18 cellular contexts compared by ENCODE assay signal in genomic region chr2:201936817-201937216, GRCh38.
A peak's percentile ranks its signal among the peaks of the same experiment; 100 is the strongest.
DNase-seq lines count a peak whose midpoint lies in the region; ATAC-seq and TF ChIP-seq lines count a peak whose summit lies in the region.
"Had no signal": no experiment of that assay in that cellular context is flagged by ENCODE, and none has a peak within 500 bp of the region (broad histone marks: within the 10 kb centered on the region; RNA-seq: fewer than 3 reads in every experiment).

No MANE protein-coding gene starts in this region.

- H3K36me3 Mint-ChIP-seq in Caco-2 (ENCODE audit: insufficient read depth, unreplicated experiment): no peaks in the 10 kb centered on the region
- H3K36me3 Mint-ChIP-seq: CD14-positive monocyte had no signal

- POLR2A ChIA-PET in Caco-2 (lab: Charles Lee): no interaction called here

- H3K27ac Mint-ChIP-seq in Caco-2 (ENCODE audit: unreplicated experiment): peak overlapping the region; percentile 85
- H3K27ac Mint-ChIP-seq: HFFc6 had no signal

- H3K27me3 ChIP-seq in Caco-2 (replicated peaks; ENCODE audit: control insufficient read depth, insufficient read depth, low read length): no peaks in the 10 kb centered on the region

- no peak overlapping the region for H3K4me3 Mint-ChIP-seq in Caco-2 (ENCODE audit: unreplicated experiment)
- H3K4me3 Mint-ChIP-seq: CD14-positive monocyte, HFFc6 had no signal

- no TSS peak for BruUV-seq in Caco-2 (replicated peaks; lab: Mats Ljungman, UMichigan)

- H3K9me3 Mint-ChIP-seq in Caco-2 (ENCODE audit: unreplicated experiment): peaks cover 13% of the 10 kb centered on the region

- peaks cover 20% of the 10 kb centered on the region for H3K4me1 Mint-ChIP-seq in Caco-2 (ENCODE audit: low read depth, unreplicated experiment)
- H3K4me1 Mint-ChIP-seq: CD14-positive monocyte had no signal

- intact Hi-C loops in Caco-2 (cut with micrococcal nuclease; ENCODE audit: unreplicated experiment): loop anchor here (2.0 kb wide), 1 partner anchor 14 kb away; no protein-coding TSS in a partner anchor

- ATAC-seq in esophagus mucosa (peak; percentile 38), HG02798 (IDR thresholded peaks at IDR 0.05; ENCODE audit: poor library complexity, unreplicated experiment) (no peak), GM21447 (IDR thresholded peaks at IDR 0.05; ENCODE audit: unreplicated experiment) (no peak)
- ATAC-seq: PC-3 had no signal

- H3K27me3 Mint-ChIP-seq in Caco-2 (ENCODE audit: insufficient read depth, unreplicated experiment): no peaks in the 10 kb centered on the region

- no peaks in the 10 kb centered on the region for H3K36me3 ChIP-seq in Caco-2 (ENCODE audit: control insufficient read depth, insufficient read depth, low read length)

- no peaks in the 10 kb centered on the region for H3K9me3 ChIP-seq in Caco-2

- H3K4me3 ChIP-seq in Caco-2 (ENCODE audit: low read depth, low read length): no peak overlapping the region
- H3K4me3 ChIP-seq: K562 had no signal

- CTCF ChIA-PET in Caco-2 (lab: Charles Lee): interaction anchor here (0.7 kb wide), 1 partner anchor 76 kb away, joined by 3 read pairs; no protein-coding TSS in a partner anchor

- TF ChIP-seq CTCF in Caco-2 (IDR thresholded peaks at IDR 0.05; ENCODE audit: insufficient read depth in 1 of 2, low read depth in 1 of 2, low read length in 1 of 2, severe bottlenecking in 1 of 2, unreplicated experiment in 1 of 2): no peak

- peaks cover 30% of the 10 kb centered on the region for H3K4me1 ChIP-seq in Caco-2

- DNase-seq in Caco-2: peak; percentile 74 to 83
- peak; percentile 20 for DNase-seq in LoVo (ENCODE audit: low spot score)
- peak; percentile 16 for DNase-seq in mucosa of gallbladder (ENCODE audit: low spot score)
- no peak for DNase-seq in T-helper 9 cell
- no peak for DNase-seq in activated effector memory CD4-positive, alpha-beta T cell treated with Interleukin-2 at 50 U/mL for 16 hours
- DNase-seq: 8988T, H7, HFFc6, NCI-H1694 treated with DMSO at 0.1 percent for 48 hours, NCI-H2107, NCI-H226, NCI-H524, PC-3 had no signal

Comparison
In these comparisons a context has a peak if more than half of its experiments do, and no peak if none do; other contexts are left out.
1. DNase-seq: peak in Caco-2 (2 of 2), LoVo (single experiment) and mucosa of gallbladder (single experiment); none in T-helper 9 cell (single experiment) and activated effector memory CD4-positive, alpha-beta T cell treated with Interleukin-2 at 50 U/mL for 16 hours (single experiment).